In the genomic region with DNA sequence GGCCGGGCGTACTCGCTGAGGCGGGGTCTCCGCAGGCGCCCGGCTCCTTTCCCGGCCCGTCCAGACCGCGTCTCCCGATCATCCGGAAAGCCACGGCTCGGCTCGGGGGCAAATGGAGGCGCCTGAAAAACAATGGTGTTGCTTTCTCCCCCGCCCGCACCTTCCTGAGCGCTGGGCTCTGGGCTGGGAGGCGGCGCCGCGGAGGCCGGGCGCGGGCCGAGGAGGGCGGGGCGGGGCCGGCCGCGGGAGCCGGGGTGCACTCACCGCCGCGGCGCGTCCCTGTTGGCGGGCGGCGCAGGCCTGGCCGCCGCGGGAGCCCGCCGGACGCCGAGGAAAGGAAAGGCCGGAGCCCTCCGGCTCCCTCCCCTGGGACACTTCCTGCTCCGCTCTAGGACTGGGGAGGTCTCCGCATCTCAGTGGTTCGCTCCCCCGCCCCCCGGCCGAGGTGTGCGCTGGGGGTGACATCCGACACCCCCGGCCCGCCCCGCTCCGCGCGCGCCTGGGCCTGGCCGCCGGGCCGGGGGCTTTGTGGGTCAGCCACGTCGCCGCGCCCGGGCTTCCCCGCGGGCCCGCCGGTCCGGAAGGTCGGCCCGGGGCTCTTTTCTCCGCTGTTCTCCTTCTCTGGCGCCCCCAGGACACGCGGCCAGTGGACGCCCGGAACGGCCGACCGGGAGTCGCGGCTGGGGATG, we compare ENCODE assay signal across 8 cellular contexts. TPM values are rescaled to one million over a fixed set of nuclear protein-coding genes. Genes with fewer than 3 reads are reported as not detected.
A peak's percentile ranks its signal among the peaks of the same experiment; 100 is the strongest.
DNase-seq lines count a peak whose midpoint lies in the region; ATAC-seq and TF ChIP-seq lines count a peak whose summit lies in the region.

A gene (minus strand): TSS at position 342 of the 689 bp plus-strand sequence. CDS start 2,289 bp downstream, outside the sequence.

- no peaks in the 10 kb centered on the region for H3K9me3 ChIP-seq in CD8-positive, alpha-beta memory T cell (ENCODE audit: low read length)
- no peaks in the 10 kb centered on the region for H3K9me3 ChIP-seq in endodermal cell (ENCODE audit: control insufficient read depth, low read length)

- no peaks in the 10 kb centered on the region for H3K27me3 ChIP-seq in CD8-positive, alpha-beta memory T cell (ENCODE audit: insufficient read depth, low read length, poor library complexity, severe bottlenecking)
- no peaks in the 10 kb centered on the region for H3K27me3 ChIP-seq in endodermal cell (ENCODE audit: control insufficient read depth, insufficient read depth, low read length, poor library complexity, severe bottlenecking)

- 0% methylated on average over 7 to 92 of the region's 92 CpGs for WGBS in endodermal cell (ENCODE audit: insufficient coverage in 1 of 2, insufficient read length in 1 of 2), 2 experiments

- H3K36me3 ChIP-seq in CD8-positive, alpha-beta memory T cell (ENCODE audit: insufficient read depth, low read length) = peaks cover 3% of the 10 kb centered on the region
- peaks cover 44% of the 10 kb centered on the region for H3K36me3 ChIP-seq in endodermal cell (ENCODE audit: control insufficient read depth, insufficient read depth, low read length)

- peak within 1 kb of the TSS; percentile 63 for H3K4me3 ChIP-seq in CD8-positive, alpha-beta memory T cell (ENCODE audit: low read length)
- H3K4me3 ChIP-seq in endodermal cell (ENCODE audit: low read length) = peak within 1 kb of the TSS; percentile 93

- H3K4me1 ChIP-seq in CD8-positive, alpha-beta memory T cell (ENCODE audit: insufficient read depth, low read length) = peaks cover 10% of the 10 kb centered on the region
- peaks cover 13% of the 10 kb centered on the region for H3K4me1 ChIP-seq in endodermal cell (ENCODE audit: control insufficient read depth, insufficient read depth, low read length)

- peak; percentile 20 to 79 (median 55) for DNase-seq in CD8-positive, alpha-beta memory T cell
- DNase-seq in NCI-H774 (lab: John Stamatoyannopoulos, UW) (peak; percentile 76), endodermal cell (peak; percentile 95), mesenteric fat pad (ENCODE audit: low spot score) (peak; percentile 92)
- peak; percentile 46 for DNase-seq in activated CD8-positive, alpha-beta memory T cell treated with anti-CD3 and anti-CD28 coated beads for 4 hours (ENCODE audit: low read depth in 2 of 2)
- peak; percentile 27 to 29 for DNase-seq in stimulated activated CD8-positive, alpha-beta memory T cell treated with anti-CD3 and anti-CD28 coated beads, Interleukin-2, amount 100 ng/mL, for 1 hour (ENCODE audit: low read depth in 2 of 2)

- H3K27ac ChIP-seq in CD8-positive, alpha-beta memory T cell (ENCODE audit: low read depth, low read length) = peak within 1 kb of the TSS; percentile 69
- H3K27ac ChIP-seq in endodermal cell (ENCODE audit: low read depth, low read length) = peak within 1 kb of the TSS; percentile 82

- H3K4me1 Mint-ChIP-seq in CD8-positive, alpha-beta memory T cell = peaks cover 13 to 22% (median 18%) of the 10 kb centered on the region in 3 donors
- H3K4me1 Mint-ChIP-seq in endodermal cell = peaks cover 47% of the 10 kb centered on the region

- peaks cover 0 to 25% (median 6%) of the 10 kb centered on the region in 3 donors for H3K36me3 Mint-ChIP-seq in CD8-positive, alpha-beta memory T cell
- H3K36me3 Mint-ChIP-seq in endodermal cell (ENCODE audit: low read depth) = peaks cover 52% of the 10 kb centered on the region

- ATAC-seq in GM19452 (IDR thresholded peaks at IDR 0.05; ENCODE audit: unreplicated experiment) (peak; percentile 67), HG03571 (IDR thresholded peaks at IDR 0.05; ENCODE audit: unreplicated experiment) (peak; percentile 63)

- TF ChIP-seq CTCF in endodermal cell (conservative IDR thresholded peaks at IDR 0.05) = peak; percentile 30

- peak within 1 kb of the TSS in 7 of 8 donors; percentile 66 to 90 (median 76) for H3K27ac Mint-ChIP-seq in CD8-positive, alpha-beta memory T cell
- peak within 1 kb of the TSS; percentile 77 for H3K27ac Mint-ChIP-seq in endodermal cell

- peak within 1 kb of the TSS; percentile 91 to 99 (median 93) for H3K4me3 Mint-ChIP-seq in CD8-positive, alpha-beta memory T cell
- H3K4me3 Mint-ChIP-seq in endodermal cell = peak within 1 kb of the TSS; percentile 80

- CTCF ChIA-PET in CD8-positive, alpha-beta memory T cell (lab: Charles Lee) = interaction anchor here (0.9 to 1.2 kb wide), 3 partner anchors 18 to 157 kb away, joined by 3 to 4 read pairs (median 4); no protein-coding TSS in a partner anchor

- no peaks in the 10 kb centered on the region for H3K9me3 Mint-ChIP-seq in CD8-positive, alpha-beta memory T cell
- no peaks in the 10 kb centered on the region for H3K9me3 Mint-ChIP-seq in endodermal cell

- peak within 1 kb of the TSS; percentile 82 for H3K9ac ChIP-seq in endodermal cell (ENCODE audit: extremely low read depth, low read length, poor library complexity, severe bottlenecking)

- H3K27me3 Mint-ChIP-seq in CD8-positive, alpha-beta memory T cell = no peaks in the 10 kb centered on the region
- H3K27me3 Mint-ChIP-seq in endodermal cell (ENCODE audit: insufficient read depth) = no peaks in the 10 kb centered on the region

- POLR2A ChIA-PET in CD8-positive, alpha-beta memory T cell (lab: Charles Lee) = interaction anchor here (0.5 to 1.2 kb wide), 4 partner anchors 12 to 656 kb away, joined by 3 to 5 read pairs (median 4); no protein-coding TSS in a partner anchor

RNA-seq across cellular contexts. Expression of the gene that starts here (rescaled TPM):
- total RNA-seq in CD8-positive, alpha-beta memory T cell = 10 to 100 TPM; 21.4 to 21.7 TPM
- 9.6 TPM for polyA plus RNA-seq in CD8-positive, alpha-beta memory T cell
- total RNA-seq in endodermal cell (10 to 100 TPM; 63.5 to 65.6 TPM), mesenteric fat pad (14.4 TPM)
- polyA plus RNA-seq in endodermal cell (2013, experiment 1 of 2) = 45.9 TPM
- 37.8 TPM for polyA plus RNA-seq in endodermal cell (2013, experiment 2 of 2)

Comparison
In these comparisons a context has a peak if more than half of its experiments do, and no peak if none do; other contexts are left out.
1. Peak in every context shown above with its lines: DNase-seq, ATAC-seq, H3K4me3 ChIP-seq and H3K27ac ChIP-seq.
2. DNase-seq: peak in every context shown above with its lines; median percentile 95 in endodermal cell; 92 in mesenteric fat pad; 76 in NCI-H774; 55 in CD8-positive, alpha-beta memory T cell; 46 in activated CD8-positive, alpha-beta memory T cell treated with anti-CD3 and anti-CD28 coated beads for 4 hours; 28 in stimulated activated CD8-positive, alpha-beta memory T cell treated with anti-CD3 and anti-CD28 coated beads, Interleukin-2, amount 100 ng/mL, for 1 hour.